In genomic region chr9:128067898-128068655, GRCh38 we compare ENCODE assay signal across 8 cellular contexts. TPM values are rescaled to one million over a fixed set of nuclear protein-coding genes. Genes with fewer than 3 reads are reported as not detected.
A peak's percentile ranks its signal among the peaks of the same experiment; 100 is the strongest.
DNase-seq lines count a peak whose midpoint lies in the region; ATAC-seq and TF ChIP-seq lines count a peak whose summit lies in the region.

SLC25A25 (plus strand) TSS chr9:128068232; CDS start chr9:128068320, 88 bp downstream.

- H3K9ac ChIP-seq in NT2/D1 (ENCODE audit: insufficient read length, low read depth), result peak within 1 kb of the TSS; percentile 95
- peak within 1 kb of the TSS; percentile 85 for H3K9ac ChIP-seq in endodermal cell (ENCODE audit: extremely low read depth, low read length, poor library complexity, severe bottlenecking)

- no peaks in the 10 kb centered on the region for H3K9me3 ChIP-seq in NT2/D1 (ENCODE audit: insufficient read depth, low read length)
- no peaks in the 10 kb centered on the region for H3K9me3 ChIP-seq in endodermal cell (ENCODE audit: control insufficient read depth, low read length)

- peaks cover 16% of the 10 kb centered on the region for H3K4me1 ChIP-seq in NT2/D1 (ENCODE audit: insufficient read depth, insufficient read length)
- peaks cover 7% of the 10 kb centered on the region for H3K4me1 ChIP-seq in endodermal cell (ENCODE audit: control insufficient read depth, insufficient read depth, low read length)

- H3K27me3 ChIP-seq in NT2/D1 (ENCODE audit: insufficient read depth, insufficient read length) (no peaks in the 10 kb centered on the region), endodermal cell (ENCODE audit: control insufficient read depth, insufficient read depth, low read length, poor library complexity, severe bottlenecking) (no peaks in the 10 kb centered on the region)

- WGBS in endodermal cell (ENCODE audit: insufficient coverage in 1 of 2, insufficient read length in 1 of 2), 2 experiments, result 0% methylated on average over 23 to 92 of the region's 92 CpGs

- H3K36me3 ChIP-seq in NT2/D1 (ENCODE audit: insufficient read depth, insufficient read length, low read length) (peaks cover 5% of the 10 kb centered on the region), endodermal cell (ENCODE audit: control insufficient read depth, insufficient read depth, low read length) (no peaks in the 10 kb centered on the region)

- CTCF ChIA-PET in activated CD8-positive, alpha-beta memory T cell treated with anti-CD3 and anti-CD28 coated beads, Interleukin-2, amount 10 ng/mL, durations not matched to agents 7 days and 5 days (lab: Charles Lee), result interaction anchor here (1.0 to 3.4 kb wide), 12 partner anchors 11 to 152 kb away, joined by 3 to 18 read pairs (median 4); partner anchors contain the start of gene ST6GALNAC4

- H3K4me3 Mint-ChIP-seq in activated CD8-positive, alpha-beta memory T cell treated with anti-CD3 and anti-CD28 coated beads, Interleukin-2, amount 10 ng/mL, durations not matched to agents 7 days and 5 days, result no peak within 1 kb of the TSS
- H3K4me3 Mint-ChIP-seq in endodermal cell, result no peak within 1 kb of the TSS

- no peaks in the 10 kb centered on the region for H3K27me3 Mint-ChIP-seq in activated CD8-positive, alpha-beta memory T cell treated with anti-CD3 and anti-CD28 coated beads, Interleukin-2, amount 10 ng/mL, durations not matched to agents 7 days and 5 days
- no peaks in the 10 kb centered on the region for H3K27me3 Mint-ChIP-seq in endodermal cell (ENCODE audit: insufficient read depth)

- ATAC-seq in GM21381 (IDR thresholded peaks at IDR 0.05; ENCODE audit: unreplicated experiment), result peak; percentile 69
- ATAC-seq in activated CD8-positive, alpha-beta memory T cell treated with anti-CD3 and anti-CD28 coated beads, Interleukin-2, amount 10 ng/mL, durations not matched to agents 7 days and 5 days, result peak; percentile 84

- DNase-seq in COLO829 (ENCODE audit: low spot score) (peak; percentile 99), HUDEP-2 (lab: John Stamatoyannopoulos, UW; ENCODE audit: unreplicated experiment in 76 of 76) (peak in 75 of 76 experiments; percentile 81 to 100 (median 99)), NT2/D1 (ENCODE audit: low read depth, low spot score) (peak; percentile 99), endodermal cell (peak; percentile 100), mesenteric fat pad (ENCODE audit: low spot score) (peak; percentile 100)
- DNase-seq in activated CD8-positive, alpha-beta memory T cell treated with anti-CD3 and anti-CD28 coated beads, Interleukin-2, amount 10 ng/mL, durations not matched to agents 7 days and 5 days, result peak; percentile 100
- DNase-seq in stimulated activated CD8-positive, alpha-beta memory T cell treated with anti-CD3 and anti-CD28 coated beads, Interleukin-15, amount 100 ng/mL, for 24 hours (ENCODE audit: low read depth), result peak; percentile 98

- H3K36me3 Mint-ChIP-seq in activated CD8-positive, alpha-beta memory T cell treated with anti-CD3 and anti-CD28 coated beads, Interleukin-2, amount 10 ng/mL, durations not matched to agents 7 days and 5 days, result peaks cover 18% of the 10 kb centered on the region
- H3K36me3 Mint-ChIP-seq in endodermal cell (ENCODE audit: low read depth), result peaks cover 2% of the 10 kb centered on the region

- no peaks in the 10 kb centered on the region for H3K9me3 Mint-ChIP-seq in activated CD8-positive, alpha-beta memory T cell treated with anti-CD3 and anti-CD28 coated beads, Interleukin-2, amount 10 ng/mL, durations not matched to agents 7 days and 5 days (ENCODE audit: low read depth)
- H3K9me3 Mint-ChIP-seq in endodermal cell, result no peaks in the 10 kb centered on the region

- peaks cover 45% of the 10 kb centered on the region for H3K4me1 Mint-ChIP-seq in activated CD8-positive, alpha-beta memory T cell treated with anti-CD3 and anti-CD28 coated beads, Interleukin-2, amount 10 ng/mL, durations not matched to agents 7 days and 5 days
- peaks cover 32% of the 10 kb centered on the region for H3K4me1 Mint-ChIP-seq in endodermal cell

- TF ChIP-seq CTCF in endodermal cell (conservative IDR thresholded peaks at IDR 0.05), result no peak

- H3K27ac Mint-ChIP-seq in activated CD8-positive, alpha-beta memory T cell treated with anti-CD3 and anti-CD28 coated beads, Interleukin-2, amount 10 ng/mL, durations not matched to agents 7 days and 5 days, result peak within 1 kb of the TSS; percentile 86
- H3K27ac Mint-ChIP-seq in endodermal cell, result peak within 1 kb of the TSS; percentile 33

- peak within 1 kb of the TSS; percentile 99 for H3K27ac ChIP-seq in endodermal cell (ENCODE audit: low read depth, low read length)

- H3K4me3 ChIP-seq in NT2/D1 (ENCODE audit: insufficient read length, low read depth) (peak within 1 kb of the TSS; percentile 86), endodermal cell (ENCODE audit: low read length) (peak within 1 kb of the TSS; percentile 98)

RNA-seq across cellular contexts. Expression of gene SLC25A25, which starts in this region (rescaled TPM):
- total RNA-seq in activated CD8-positive, alpha-beta memory T cell treated with anti-CD3 and anti-CD28 coated beads, Interleukin-2, amount 10 ng/mL, durations not matched to agents 7 days and 5 days, result 10 to 100 TPM; 16.5 to 18.1 TPM
- total RNA-seq in endodermal cell (10 to 100 TPM; 12.9 to 13.1 TPM), mesenteric fat pad (89.5 TPM)
- polyA plus RNA-seq in endodermal cell (2013, experiment 1 of 2), result 12.8 TPM
- 11.1 TPM for polyA plus RNA-seq in endodermal cell (2013, experiment 2 of 2)

Comparison
In these comparisons a context has a peak if more than half of its experiments do, and no peak if none do; other contexts are left out.
1. Peak in every context shown above with its lines: DNase-seq, ATAC-seq, H3K4me3 ChIP-seq and H3K27ac ChIP-seq.